Comparison of ENCODE assay signal across 9 cellular contexts in genomic region chr20:25553819-25554296, GRCh38. TPM values are rescaled to one million over a fixed set of nuclear protein-coding genes. Genes with fewer than 3 reads are reported as not detected.
DNase-seq lines count a peak whose midpoint lies in the region; TF ChIP-seq lines count a peak whose summit lies in the region.
"Had no signal": no experiment of that assay in that cellular context is flagged by ENCODE, and none has a peak within 500 bp of the region (broad histone marks: within the 10 kb centered on the region; RNA-seq: fewer than 3 reads in every experiment).

No MANE protein-coding gene starts in this region.

- H3K4me2 ChIP-seq in osteoblast (ENCODE audit: insufficient read depth, low read length), result no peak overlapping the region

- no peaks in the 10 kb centered on the region for H3K36me3 ChIP-seq in osteoblast (ENCODE audit: insufficient read depth, low read length)

- H2AFZ ChIP-seq in osteoblast (ENCODE audit: low read length), result no peak overlapping the region

- TF ChIP-seq CTCF in osteoblast (IDR thresholded peaks at IDR 0.05; ENCODE audit: extremely low read depth, low read depth, low read length), result no peak

- H3K9me3 ChIP-seq in osteoblast (ENCODE audit: low read depth, low read length), result no peaks in the 10 kb centered on the region

- no peak overlapping the region for H3K27ac ChIP-seq in osteoblast (ENCODE audit: low read depth, low read length)

- H3K4me1 ChIP-seq in osteoblast (ENCODE audit: insufficient read depth, low read length), result peaks cover 12% of the 10 kb centered on the region

- no peak overlapping the region for H3K4me3 ChIP-seq in osteoblast (ENCODE audit: insufficient read depth, low read length)

- H3K27me3 ChIP-seq in osteoblast (ENCODE audit: insufficient read depth, low read length), result no peaks in the 10 kb centered on the region

- DNase-seq in NCI-H82 (lab: John Stamatoyannopoulos, UW) (peak; percentile 51), NCI-H82 treated with DMSO at 0.1 percent for 48 hours (lab: John Stamatoyannopoulos, UW; ENCODE audit: unreplicated experiment) (no peak), NCI-H446 treated with DMSO at 0.1 percent for 48 hours (lab: John Stamatoyannopoulos, UW) (peak; percentile 7), fibroblast of gingiva (ENCODE audit: low read depth) (peak; percentile 91), smooth muscle cell of the brain vasculature (ENCODE audit: low read depth, low spot score) (peak; percentile 74), osteoblast (ENCODE audit: insufficient read length, low spot score, missing footprints) (no peak), SIG-M5 treated with dmso at 0.1 percent for 504 hours (lab: John Stamatoyannopoulos, UW; ENCODE audit: unreplicated experiment) (no peak)
- no peak for DNase-seq in stimulated activated CD4-positive, alpha-beta T cell treated with anti-CD3 and anti-CD28 coated beads, Interleukin-12 subunit alpha, Interleukin-12 subunit beta, amount 100 ng/mL, for 4 hours
- DNase-seq: NCI-H1930 had no signal

- H3K79me2 ChIP-seq in osteoblast (ENCODE audit: insufficient read depth, low read length), result peaks cover 10% of the 10 kb centered on the region

- H4K20me1 ChIP-seq in osteoblast (ENCODE audit: insufficient read depth, low read length), result peaks cover 8% of the 10 kb centered on the region

RNA-seq across cellular contexts. Expression of gene NINL, which starts 31.5 kb away (rescaled TPM):
- total RNA-seq in osteoblast, result 14.1 and 14.8 TPM in 2 replicates

Comparison
In these comparisons a context has a peak if more than half of its experiments do, and no peak if none do; other contexts are left out.
1. DNase-seq: peak in NCI-H82 (single experiment), NCI-H446 treated with DMSO at 0.1 percent for 48 hours (single experiment), fibroblast of gingiva (single experiment) and smooth muscle cell of the brain vasculature (single experiment); none in NCI-H82 treated with DMSO at 0.1 percent for 48 hours (single experiment), osteoblast (single experiment), SIG-M5 treated with dmso at 0.1 percent for 504 hours (single experiment) and stimulated activated CD4-positive, alpha-beta T cell treated with anti-CD3 and anti-CD28 coated beads, Interleukin-12 subunit alpha, Interleukin-12 subunit beta, amount 100 ng/mL, for 4 hours (single experiment).